12 cellular contexts compared by ENCODE assay signal in the genomic region with DNA sequence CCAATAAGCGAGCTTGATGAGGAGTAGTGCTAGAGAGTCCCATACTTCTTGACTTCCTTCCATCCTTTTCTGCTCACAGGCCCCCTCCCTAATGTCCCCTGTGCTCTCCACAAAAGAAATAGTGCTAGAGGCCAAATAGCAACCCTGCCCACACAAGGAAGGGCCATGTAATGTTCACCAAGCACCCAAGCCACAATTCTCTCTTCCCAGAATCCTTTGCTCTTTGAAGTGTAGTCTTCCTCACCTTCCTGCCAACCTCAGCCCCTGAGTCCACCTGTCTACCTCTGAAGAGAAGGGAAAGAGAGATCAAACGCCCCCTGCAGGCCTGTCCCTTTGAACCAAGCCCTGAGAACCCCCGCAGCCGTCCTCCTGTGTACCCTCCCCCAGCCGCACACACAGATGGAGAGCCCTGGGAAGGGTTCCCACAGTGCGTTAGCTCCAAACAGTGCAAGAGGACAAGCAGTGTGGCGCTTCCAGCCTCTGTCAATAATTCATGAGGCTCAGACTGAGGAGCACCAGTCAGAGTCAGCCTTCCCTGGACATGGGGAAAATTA. TPM values are rescaled to one million over a fixed set of nuclear protein-coding genes. Genes with fewer than 3 reads are reported as not detected.
DNase-seq lines count a peak whose midpoint lies in the region; ATAC-seq and TF ChIP-seq lines count a peak whose summit lies in the region.
"Had no signal": no experiment of that assay in that cellular context is flagged by ENCODE, and none has a peak within 500 bp of the region (broad histone marks: within the 10 kb centered on the region; RNA-seq: fewer than 3 reads in every experiment).

No MANE protein-coding gene starts in this region.

- H3K9ac ChIP-seq in parathyroid adenoma = no peak overlapping the region

- H3K4me3 ChIP-seq in HFF-Myc (replicated peaks; ENCODE audit: low read depth, low read length) = no peak overlapping the region
- no peak overlapping the region for H3K4me3 ChIP-seq in parathyroid adenoma (ENCODE audit: low read depth, low read length)
- H3K4me3 ChIP-seq: mucosa of descending colon, SJSA1 had no signal

- H3K9me3 Mint-ChIP-seq in endothelial cell (ENCODE audit: unreplicated experiment) = no peaks in the 10 kb centered on the region

- no peak overlapping the region for H3K4me2 ChIP-seq in parathyroid adenoma (ENCODE audit: low read length)

- H2AFZ ChIP-seq in parathyroid adenoma = no peak overlapping the region

- peaks cover 35% of the 10 kb centered on the region for H3K79me2 ChIP-seq in parathyroid adenoma

- DNase-seq in SHP77 (lab: John Stamatoyannopoulos, UW) = peak; percentile 21 to 56
- DNase-seq in SHP77 treated with DMSO at 0.1 percent for 48 hours (lab: John Stamatoyannopoulos, UW) = no peak
- no peak for DNase-seq in HFF-Myc (ENCODE audit: extremely low read depth, low read depth)
- DNase-seq in endothelial cell (ENCODE audit: low spot score) = no peak
- no peak for DNase-seq in Kasumi-1 (lab: John Stamatoyannopoulos, UW)
- DNase-seq in SIG-M5 (lab: John Stamatoyannopoulos, UW) = no peak
- DNase-seq: activated naive CD4-positive, alpha-beta T cell treated with anti-CD3 and anti-CD28 coated beads, Interleukin-2, amount 50 U/mL, for 16 hours; hippocampal formation had no signal

- no peaks in the 10 kb centered on the region for H3K27me3 ChIP-seq in parathyroid adenoma (ENCODE audit: control insufficient read depth, insufficient read depth, low read length)
- H3K27me3 ChIP-seq: SJSA1 had no signal

- H3K36me3 Mint-ChIP-seq in endothelial cell (ENCODE audit: low read depth, unreplicated experiment) = peaks cover 6% of the 10 kb centered on the region

- H3K4me3 Mint-ChIP-seq in endothelial cell (ENCODE audit: unreplicated experiment) = no peak overlapping the region

- H3K9me3 ChIP-seq in parathyroid adenoma (ENCODE audit: control insufficient read depth, low read length) = no peaks in the 10 kb centered on the region
- H3K9me3 ChIP-seq: mucosa of descending colon, SJSA1 had no signal

- H3K4me1 Mint-ChIP-seq in endothelial cell (ENCODE audit: unreplicated experiment) = peaks cover 16% of the 10 kb centered on the region

- ATAC-seq in HG03039 (IDR thresholded peaks at IDR 0.05; ENCODE audit: unreplicated experiment) = no peak
- ATAC-seq: mucosa of descending colon had no signal

- peaks cover 12% of the 10 kb centered on the region for H3K4me1 ChIP-seq in parathyroid adenoma
- H3K4me1 ChIP-seq: SJSA1 had no signal

- H3K27ac Mint-ChIP-seq in endothelial cell (ENCODE audit: unreplicated experiment) = peak overlapping the region; percentile 74

- H3K36me3 ChIP-seq in parathyroid adenoma (ENCODE audit: control insufficient read depth, insufficient read depth, low read length) = no peaks in the 10 kb centered on the region
- H3K36me3 ChIP-seq: SJSA1 had no signal

- H3K27ac ChIP-seq in parathyroid adenoma = peak overlapping the region; percentile 86
- H3K27ac ChIP-seq: SJSA1 had no signal

- TF ChIP-seq CTCF in HFF-Myc (IDR thresholded peaks at IDR 0.05; ENCODE audit: low read depth, low read length, missing control alignments) (peak; percentile 13), endothelial cell (IDR thresholded peaks at IDR 0.05; ENCODE audit: unreplicated experiment) (no peak), parathyroid adenoma (IDR thresholded peaks at IDR 0.05) (no peak)

- peaks cover 14% of the 10 kb centered on the region for H3K27me3 Mint-ChIP-seq in endothelial cell (ENCODE audit: unreplicated experiment)

RNA-seq across cellular contexts. Expression of a gene that starts 1.9 kb away (rescaled TPM):
- total RNA-seq in endothelial cell (ENCODE audit: unreplicated experiment) = 18.9 TPM

RNA-seq across cellular contexts. Expression of a gene that starts 37.1 kb away (rescaled TPM):
- total RNA-seq in endothelial cell (ENCODE audit: unreplicated experiment) = 19.2 TPM

Comparison
In these comparisons a context has a peak if more than half of its experiments do, and no peak if none do; other contexts are left out.
1. DNase-seq: peak in SHP77 (2 of 2); none in SHP77 treated with DMSO at 0.1 percent for 48 hours (single experiment), HFF-Myc (single experiment), endothelial cell (single experiment), Kasumi-1 (0 of 2) and SIG-M5 (single experiment).